ENCODE assay signal across 31 cellular contexts in the genomic region with DNA sequence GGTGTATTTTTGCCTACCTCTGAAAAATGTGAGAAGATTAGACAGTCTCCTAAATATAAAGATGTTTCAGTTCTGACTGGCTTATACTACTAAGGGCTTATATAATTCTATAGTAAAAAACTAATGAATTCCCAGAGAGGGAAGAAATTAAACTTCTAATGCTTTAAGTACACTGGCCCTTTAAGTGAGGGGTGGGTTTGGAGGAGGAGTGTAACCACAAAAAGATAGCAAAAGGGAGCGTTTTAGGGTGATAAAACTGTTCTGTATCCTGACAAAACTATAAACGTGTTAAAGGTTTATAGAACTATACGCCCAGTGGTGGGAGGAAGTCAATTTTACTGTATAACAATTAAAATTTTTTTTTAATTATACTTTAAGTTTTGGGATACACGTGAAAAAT.
"Had no signal": no experiment of that assay in that cellular context is flagged by ENCODE, and none has a peak within 500 bp of the region (broad histone marks: within the 10 kb centered on the region; RNA-seq: fewer than 3 reads in every experiment).

No MANE protein-coding gene starts in this region.

- H3K4me3 ChIP-seq: ascending aorta, breast epithelium, cardiac muscle cell, coronary artery, dorsolateral prefrontal cortex, esophagus muscularis mucosa, gastrocnemius medialis, heart left ventricle had no signal

- H3K36me3 ChIP-seq: ascending aorta, breast epithelium, cardiac muscle cell, gastrocnemius medialis had no signal

- H3K4me1 ChIP-seq: ascending aorta, breast epithelium, gastrocnemius medialis had no signal

- DNase-seq: activated CD4-positive, alpha-beta memory T cell treated with anti-CD3 and anti-CD28 coated beads for 36 hours; activated CD4-positive, alpha-beta T cell treated with anti-CD3 and anti-CD28 coated beads for 36 hours; activated CD4-positive, alpha-beta T cell treated with anti-CD3 and anti-CD28 coated beads, Interleukin-2, amount 10 ng/mL, durations not matched to agents 24 days and 14 days; activated CD4-positive, CD25-positive, alpha-beta regulatory T cell; activated CD4-positive, CD25-positive, alpha-beta regulatory T cell treated with anti-CD3 and anti-CD28 coated beads, Interleukin-2, amount 50 U/mL, for 72 hours; activated CD8-positive, alpha-beta memory T cell treated with anti-CD3 and anti-CD28 coated beads, Interleukin-2, amount 10 ng/mL, durations not matched to agents 7 days and 5 days; activated CD8-positive, alpha-beta memory T cell treated with anti-CD3 and anti-CD28 coated beads, Interleukin-2, amount 50 U/mL, for 4 hours; activated CD8-positive, alpha-beta T cell treated with anti-CD3 and anti-CD28 coated beads, Interleukin-2, amount 10 ng/mL, durations not matched to agents 7 days and 5 days; activated gamma-delta T cell; activated naive CD4-positive, alpha-beta T cell; activated naive CD4-positive, alpha-beta T cell treated with anti-CD3 and anti-CD28 coated beads, Interleukin-2, amount 10 ng/mL, durations not matched to agents 7 days and 5 days; activated naive CD8-positive, alpha-beta T cell treated with anti-CD3 and anti-CD28 coated beads, Interleukin-2, amount 10 ng/mL, durations not matched to agents 7 days and 5 days; activated T-cell treated with anti-CD3 and anti-CD28 coated beads, Interleukin-2, amount 50 U/mL, for 1 hour; activated T-cell treated with anti-CD3 and anti-CD28 coated beads, Interleukin-2, amount 50 U/mL, for 48 hours; central memory CD4-positive, alpha-beta T cell; dorsolateral prefrontal cortex; effector memory CD4-positive, alpha-beta T cell; endodermal cell; foreskin keratinocyte; gastrocnemius medialis; glutamatergic neuron; heart left ventricle; T-helper 1 cell; T-helper 17 cell; T1000 had no signal

- H3K27me3 ChIP-seq: ascending aorta, breast epithelium, cardiac muscle cell, dorsolateral prefrontal cortex, esophagus muscularis mucosa, foreskin keratinocyte, gastrocnemius medialis, heart left ventricle had no signal

- H3K9me3 ChIP-seq: ascending aorta, breast epithelium, esophagus muscularis mucosa, gastrocnemius medialis, heart left ventricle had no signal

- H3K27ac ChIP-seq: ascending aorta, breast epithelium, cardiac muscle cell, coronary artery, dorsolateral prefrontal cortex, esophagus muscularis mucosa, foreskin keratinocyte, gastrocnemius medialis, heart left ventricle had no signal

- ATAC-seq: activated CD4-positive, alpha-beta T cell treated with anti-CD3 and anti-CD28 coated beads for 36 hours; activated CD8-positive, alpha-beta memory T cell treated with anti-CD3 and anti-CD28 coated beads, Interleukin-2, amount 10 ng/mL, durations not matched to agents 7 days and 5 days; activated CD8-positive, alpha-beta T cell treated with anti-CD3 and anti-CD28 coated beads, Interleukin-2, amount 10 ng/mL, durations not matched to agents 7 days and 5 days; activated naive CD4-positive, alpha-beta T cell treated with anti-CD3 and anti-CD28 coated beads, Interleukin-2, amount 50 U/mL, for 72 hours; foreskin keratinocyte; gastrocnemius medialis; heart left ventricle; T-helper 17 cell had no signal
